In genomic region chr10:77716943-77717735, GRCh38 we compare ENCODE assay signal across 1 cellular context.
TF ChIP-seq lines count a peak whose summit lies in the region.

No MANE protein-coding gene starts in this region.

TF ChIP-seq in GM23338, 12 proteins besides CTCF, POLR2A, EP300 and RAD21:
- no peak for TF ChIP-seq ZNF331 (CRISPR knock-in tag; IDR thresholded peaks at IDR 0.05; ENCODE audit: low read depth)
- no peak for TF ChIP-seq NANOG (IDR thresholded peaks at IDR 0.05; ENCODE audit: borderline replicate concordance)
- no peak for TF ChIP-seq REST (IDR thresholded peaks at IDR 0.05; ENCODE audit: unreplicated experiment)
- no peak for TF ChIP-seq EZH2 (IDR thresholded peaks at IDR 0.05; ENCODE audit: low read depth, unreplicated experiment)
- no peak for TF ChIP-seq ZNF114 (CRISPR knock-in tag; IDR thresholded peaks at IDR 0.05)
- TF ChIP-seq POLR2AphosphoS5 (IDR thresholded peaks at IDR 0.05; ENCODE audit: low read depth), result no peak
- TF ChIP-seq CREB1 (CRISPR knock-in tag; IDR thresholded peaks at IDR 0.05; ENCODE audit: low read depth), result no peak
